ENCODE assay signal across 18 cellular contexts in the genomic region with DNA sequence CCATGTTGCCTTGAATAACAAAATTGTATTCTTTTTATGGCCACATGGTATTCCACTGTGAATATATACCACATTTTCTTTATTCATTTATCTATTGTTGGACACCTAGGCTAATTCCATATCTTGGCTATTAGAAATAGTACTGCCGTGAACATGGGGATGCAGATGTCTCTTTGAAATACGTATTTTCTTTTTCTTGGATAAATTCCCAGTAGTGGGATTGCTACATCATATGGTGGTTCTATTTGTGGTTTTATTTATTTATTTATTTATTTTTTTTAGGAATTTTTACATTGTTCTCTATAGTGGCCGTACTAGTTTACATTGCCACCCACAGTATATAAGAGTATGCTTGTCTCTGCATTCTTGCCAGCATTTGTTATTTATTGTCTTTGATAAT.
"Had no signal": no experiment of that assay in that cellular context is flagged by ENCODE, and none has a peak within 500 bp of the region (broad histone marks: within the 10 kb centered on the region; RNA-seq: fewer than 3 reads in every experiment).

No MANE protein-coding gene starts in this region.

- H3K36me3 Mint-ChIP-seq: naive thymus-derived CD4-positive, alpha-beta T cell; stimulated activated naive B cell treated with anti-CD40 and anti-IgM and Interleukin-4, amounts not matched to agents 10 μg/mL and 1 μg/mL and 100 μg/mL, for 72 hours had no signal

- H3K4me3 Mint-ChIP-seq: naive thymus-derived CD4-positive, alpha-beta T cell; stimulated activated naive B cell treated with anti-CD40 and anti-IgM and Interleukin-4, amounts not matched to agents 10 μg/mL and 1 μg/mL and 100 μg/mL, for 72 hours; stimulated activated naive CD8-positive, alpha-beta T cell treated with anti-CD3 and anti-CD28 coated beads, Interleukin-15, amount 100 ng/mL, for 72 hours had no signal

- H3K27ac Mint-ChIP-seq: naive thymus-derived CD4-positive, alpha-beta T cell; stimulated activated naive B cell treated with anti-CD40 and anti-IgM and Interleukin-4, amounts not matched to agents 10 μg/mL and 1 μg/mL and 100 μg/mL, for 72 hours; stimulated activated naive CD8-positive, alpha-beta T cell treated with anti-CD3 and anti-CD28 coated beads, Interleukin-15, amount 100 ng/mL, for 72 hours had no signal

- H3K27me3 Mint-ChIP-seq: naive thymus-derived CD4-positive, alpha-beta T cell; stimulated activated naive B cell treated with anti-CD40 and anti-IgM and Interleukin-4, amounts not matched to agents 10 μg/mL and 1 μg/mL and 100 μg/mL, for 72 hours; stimulated activated naive CD8-positive, alpha-beta T cell treated with anti-CD3 and anti-CD28 coated beads, Interleukin-15, amount 100 ng/mL, for 72 hours had no signal

- ATAC-seq: heart left ventricle; left lobe of liver; naive thymus-derived CD4-positive, alpha-beta T cell; psoas muscle; right lobe of liver; stimulated activated naive B cell treated with anti-CD40 and anti-IgM and Interleukin-4, amounts not matched to agents 10 μg/mL and 1 μg/mL and 100 μg/mL, for 72 hours; stimulated activated naive CD8-positive, alpha-beta T cell treated with anti-CD3 and anti-CD28 coated beads, Interleukin-15, amount 100 ng/mL, for 72 hours had no signal

- DNase-seq: cortex of kidney; dorsolateral prefrontal cortex; effector CD8-positive, alpha-beta T cell; foreskin melanocyte; heart left ventricle; hippocampal formation; mammary epithelial cell; naive thymus-derived CD4-positive, alpha-beta T cell; psoas muscle; retina; right lobe of liver; stimulated activated CD4-positive, alpha-beta T cell treated with anti-CD3 and anti-CD28 coated beads, Interleukin-2, amount 100 ng/mL, for 24 hours; stimulated activated CD4-positive, alpha-beta T cell treated with anti-CD3 and anti-CD28 coated beads, Interleukin-4, amount 100 ng/mL, for 4 hours; stimulated activated naive B cell treated with anti-CD40 and anti-IgM and Interleukin-4, amounts not matched to agents 10 μg/mL and 1 μg/mL and 100 μg/mL, for 72 hours; stimulated activated naive CD8-positive, alpha-beta T cell treated with anti-CD3 and anti-CD28 coated beads, Interleukin-15, amount 100 ng/mL, for 72 hours; testis had no signal

- H3K4me3 ChIP-seq: dorsolateral prefrontal cortex, heart left ventricle, psoas muscle, right lobe of liver, testis, tibial nerve had no signal

- H3K4me1 Mint-ChIP-seq: naive thymus-derived CD4-positive, alpha-beta T cell; stimulated activated naive B cell treated with anti-CD40 and anti-IgM and Interleukin-4, amounts not matched to agents 10 μg/mL and 1 μg/mL and 100 μg/mL, for 72 hours; stimulated activated naive CD8-positive, alpha-beta T cell treated with anti-CD3 and anti-CD28 coated beads, Interleukin-15, amount 100 ng/mL, for 72 hours had no signal
